In the genomic region with DNA sequence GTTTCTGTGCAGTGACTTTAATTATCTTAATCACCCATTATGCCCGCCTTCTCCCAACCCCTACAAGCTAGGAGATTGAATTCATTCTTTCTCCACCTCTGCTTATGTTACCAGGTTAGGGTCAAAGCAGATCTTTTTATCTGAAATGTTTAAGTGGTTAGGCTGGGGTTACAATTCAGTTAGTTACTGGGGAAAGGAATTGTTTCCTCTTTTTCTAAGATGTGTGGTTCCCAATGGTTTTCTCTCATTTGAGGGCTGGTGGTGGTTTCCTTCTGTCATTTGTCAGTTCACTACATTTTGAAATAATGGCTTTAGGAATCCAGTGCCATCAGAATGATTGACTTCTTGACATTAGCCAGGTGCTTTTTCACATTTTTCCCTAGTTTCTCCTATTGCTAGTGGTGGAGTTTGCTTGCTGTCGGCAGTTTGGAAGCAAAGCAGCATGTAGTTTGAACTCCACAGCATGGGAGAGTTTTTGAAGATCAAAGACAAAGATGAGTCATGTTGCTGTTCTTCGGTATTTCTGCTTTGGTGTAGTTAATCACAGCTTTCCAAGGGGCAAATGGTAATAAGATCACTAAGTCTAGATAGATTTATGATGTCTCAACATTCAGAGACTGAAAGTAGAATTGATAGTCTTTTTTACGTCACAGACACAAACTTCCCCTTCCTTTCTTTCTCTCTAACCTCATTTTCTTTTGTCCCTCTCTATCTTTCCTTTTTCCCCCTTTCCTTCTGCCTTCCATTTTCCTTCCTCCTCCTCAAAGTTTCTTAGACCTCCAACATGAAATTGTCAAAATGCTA, we compare ENCODE assay signal across 1 cellular context.
TF ChIP-seq lines count a peak whose summit lies in the region.

No MANE protein-coding gene starts in this region.

TF ChIP-seq in GM12878, 131 proteins besides CTCF, POLR2A, EP300 and RAD21 (continued from another document):
- TF ChIP-seq, protein P1, sequence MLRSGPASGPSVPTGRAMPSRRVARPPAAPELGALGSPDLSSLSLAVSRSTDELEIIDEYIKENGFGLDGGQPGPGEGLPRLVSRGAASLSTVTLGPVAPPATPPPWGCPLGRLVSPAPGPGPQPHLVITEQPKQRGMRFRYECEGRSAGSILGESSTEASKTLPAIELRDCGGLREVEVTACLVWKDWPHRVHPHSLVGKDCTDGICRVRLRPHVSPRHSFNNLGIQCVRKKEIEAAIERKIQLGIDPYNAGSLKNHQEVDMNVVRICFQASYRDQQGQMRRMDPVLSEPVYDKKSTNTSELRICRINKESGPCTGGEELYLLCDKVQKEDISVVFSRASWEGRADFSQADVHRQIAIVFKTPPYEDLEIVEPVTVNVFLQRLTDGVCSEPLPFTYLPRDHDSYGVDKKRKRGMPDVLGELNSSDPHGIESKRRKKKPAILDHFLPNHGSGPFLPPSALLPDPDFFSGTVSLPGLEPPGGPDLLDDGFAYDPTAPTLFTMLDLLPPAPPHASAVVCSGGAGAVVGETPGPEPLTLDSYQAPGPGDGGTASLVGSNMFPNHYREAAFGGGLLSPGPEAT (IDR thresholded peaks at IDR 0.05; ENCODE audit: low read depth): peak; percentile 52; the same call in 1 of the 2 replicates
- no peak for TF ChIP-seq SIX5 (IDR thresholded peaks at IDR 0.05; ENCODE audit: low read depth, low read length, severe bottlenecking)
- TF ChIP-seq, protein P2, sequence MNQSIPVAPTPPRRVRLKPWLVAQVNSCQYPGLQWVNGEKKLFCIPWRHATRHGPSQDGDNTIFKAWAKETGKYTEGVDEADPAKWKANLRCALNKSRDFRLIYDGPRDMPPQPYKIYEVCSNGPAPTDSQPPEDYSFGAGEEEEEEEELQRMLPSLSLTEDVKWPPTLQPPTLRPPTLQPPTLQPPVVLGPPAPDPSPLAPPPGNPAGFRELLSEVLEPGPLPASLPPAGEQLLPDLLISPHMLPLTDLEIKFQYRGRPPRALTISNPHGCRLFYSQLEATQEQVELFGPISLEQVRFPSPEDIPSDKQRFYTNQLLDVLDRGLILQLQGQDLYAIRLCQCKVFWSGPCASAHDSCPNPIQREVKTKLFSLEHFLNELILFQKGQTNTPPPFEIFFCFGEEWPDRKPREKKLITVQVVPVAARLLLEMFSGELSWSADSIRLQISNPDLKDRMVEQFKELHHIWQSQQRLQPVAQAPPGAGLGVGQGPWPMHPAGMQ (IDR thresholded peaks at IDR 0.05; ENCODE audit: borderline replicate concordance): no peak
- no peak for TF ChIP-seq YBX1 (IDR thresholded peaks at IDR 0.05)
- TF ChIP-seq IKZF1 (conservative IDR thresholded peaks at IDR 0.05): peak; percentile 55
- TF ChIP-seq POLR2AphosphoS2 (IDR thresholded peaks at IDR 0.05; ENCODE audit: low read depth, low read length): no peak
- no peak for TF ChIP-seq SUZ12 (IDR thresholded peaks at IDR 0.05; ENCODE audit: unreplicated experiment)
- peak; percentile 76 to 84; a peak in 3 of 4 replicates for TF ChIP-seq IKZF2 (IDR thresholded peaks at IDR 0.05)
- TF ChIP-seq ATF7 (IDR thresholded peaks at IDR 0.05; ENCODE audit: low read depth): peak; percentile 26; the same call in 1 of the 2 replicates
- TF ChIP-seq, protein P3, sequence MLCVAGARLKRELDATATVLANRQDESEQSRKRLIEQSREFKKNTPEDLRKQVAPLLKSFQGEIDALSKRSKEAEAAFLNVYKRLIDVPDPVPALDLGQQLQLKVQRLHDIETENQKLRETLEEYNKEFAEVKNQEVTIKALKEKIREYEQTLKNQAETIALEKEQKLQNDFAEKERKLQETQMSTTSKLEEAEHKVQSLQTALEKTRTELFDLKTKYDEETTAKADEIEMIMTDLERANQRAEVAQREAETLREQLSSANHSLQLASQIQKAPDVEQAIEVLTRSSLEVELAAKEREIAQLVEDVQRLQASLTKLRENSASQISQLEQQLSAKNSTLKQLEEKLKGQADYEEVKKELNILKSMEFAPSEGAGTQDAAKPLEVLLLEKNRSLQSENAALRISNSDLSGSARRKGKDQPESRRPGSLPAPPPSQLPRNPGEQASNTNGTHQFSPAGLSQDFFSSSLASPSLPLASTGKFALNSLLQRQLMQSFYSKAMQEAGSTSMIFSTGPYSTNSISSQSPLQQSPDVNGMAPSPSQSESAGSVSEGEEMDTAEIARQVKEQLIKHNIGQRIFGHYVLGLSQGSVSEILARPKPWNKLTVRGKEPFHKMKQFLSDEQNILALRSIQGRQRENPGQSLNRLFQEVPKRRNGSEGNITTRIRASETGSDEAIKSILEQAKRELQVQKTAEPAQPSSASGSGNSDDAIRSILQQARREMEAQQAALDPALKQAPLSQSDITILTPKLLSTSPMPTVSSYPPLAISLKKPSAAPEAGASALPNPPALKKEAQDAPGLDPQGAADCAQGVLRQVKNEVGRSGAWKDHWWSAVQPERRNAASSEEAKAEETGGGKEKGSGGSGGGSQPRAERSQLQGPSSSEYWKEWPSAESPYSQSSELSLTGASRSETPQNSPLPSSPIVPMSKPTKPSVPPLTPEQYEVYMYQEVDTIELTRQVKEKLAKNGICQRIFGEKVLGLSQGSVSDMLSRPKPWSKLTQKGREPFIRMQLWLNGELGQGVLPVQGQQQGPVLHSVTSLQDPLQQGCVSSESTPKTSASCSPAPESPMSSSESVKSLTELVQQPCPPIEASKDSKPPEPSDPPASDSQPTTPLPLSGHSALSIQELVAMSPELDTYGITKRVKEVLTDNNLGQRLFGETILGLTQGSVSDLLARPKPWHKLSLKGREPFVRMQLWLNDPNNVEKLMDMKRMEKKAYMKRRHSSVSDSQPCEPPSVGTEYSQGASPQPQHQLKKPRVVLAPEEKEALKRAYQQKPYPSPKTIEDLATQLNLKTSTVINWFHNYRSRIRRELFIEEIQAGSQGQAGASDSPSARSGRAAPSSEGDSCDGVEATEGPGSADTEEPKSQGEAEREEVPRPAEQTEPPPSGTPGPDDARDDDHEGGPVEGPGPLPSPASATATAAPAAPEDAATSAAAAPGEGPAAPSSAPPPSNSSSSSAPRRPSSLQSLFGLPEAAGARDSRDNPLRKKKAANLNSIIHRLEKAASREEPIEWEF (IDR thresholded peaks at IDR 0.05; ENCODE audit: insufficient replicate concordance, low read depth, low read length): peak; percentile 41
- TF ChIP-seq ZNF622 (IDR thresholded peaks at IDR 0.05): no peak
- peak; percentile 25; the same call in 1 of the 2 replicates for TF ChIP-seq CREM (IDR thresholded peaks at IDR 0.05; ENCODE audit: low read depth)
- no peak for TF ChIP-seq ZNF24 (IDR thresholded peaks at IDR 0.05)
- TF ChIP-seq CHD4 (IDR thresholded peaks at IDR 0.05): no peak
- peak; percentile 91 for TF ChIP-seq TCF7 (IDR thresholded peaks at IDR 0.05; ENCODE audit: borderline replicate concordance)
- no peak for TF ChIP-seq NFXL1 (IDR thresholded peaks at IDR 0.05; ENCODE audit: borderline replicate concordance)
- peak; percentile 47 for TF ChIP-seq JUNB (IDR thresholded peaks at IDR 0.05)
- TF ChIP-seq MTA2 (IDR thresholded peaks at IDR 0.05; ENCODE audit: low read depth): peak; percentile 63
- TF ChIP-seq HDGF (IDR thresholded peaks at IDR 0.05): 0 out of 2 replicates have a peak, but pooled peaks have one; percentile 57
- TF ChIP-seq CREB1 (IDR thresholded peaks at IDR 0.05; ENCODE audit: low read depth): peak; percentile 76; the same call in 1 of the 2 replicates
- 0 out of 2 replicates have a peak, but pooled peaks have one; percentile 31 for TF ChIP-seq EED (IDR thresholded peaks at IDR 0.05; ENCODE audit: low read depth)
- no peak for TF ChIP-seq IRF4 (IDR thresholded peaks at IDR 0.05; ENCODE audit: low read depth, low read length)
- no peak for TF ChIP-seq CHD1 (IDR thresholded peaks at IDR 0.05; ENCODE audit: low read depth, low read length)
- no peak for TF ChIP-seq NFIC (IDR thresholded peaks at IDR 0.05; ENCODE audit: low read depth, low read length)
- 0 out of 2 replicates have a peak, but pooled peaks have one; percentile 31 for TF ChIP-seq DPF2 (IDR thresholded peaks at IDR 0.05)
- TF ChIP-seq, protein P4, sequence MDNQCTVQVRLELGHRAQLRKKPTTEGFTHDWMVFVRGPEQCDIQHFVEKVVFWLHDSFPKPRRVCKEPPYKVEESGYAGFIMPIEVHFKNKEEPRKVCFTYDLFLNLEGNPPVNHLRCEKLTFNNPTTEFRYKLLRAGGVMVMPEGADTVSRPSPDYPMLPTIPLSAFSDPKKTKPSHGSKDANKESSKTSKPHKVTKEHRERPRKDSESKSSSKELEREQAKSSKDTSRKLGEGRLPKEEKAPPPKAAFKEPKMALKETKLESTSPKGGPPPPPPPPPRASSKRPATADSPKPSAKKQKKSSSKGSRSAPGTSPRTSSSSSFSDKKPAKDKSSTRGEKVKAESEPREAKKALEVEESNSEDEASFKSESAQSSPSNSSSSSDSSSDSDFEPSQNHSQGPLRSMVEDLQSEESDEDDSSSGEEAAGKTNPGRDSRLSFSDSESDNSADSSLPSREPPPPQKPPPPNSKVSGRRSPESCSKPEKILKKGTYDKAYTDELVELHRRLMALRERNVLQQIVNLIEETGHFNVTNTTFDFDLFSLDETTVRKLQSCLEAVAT (IDR thresholded peaks at IDR 0.05): peak; percentile 96
- no peak for TF ChIP-seq SP1 (IDR thresholded peaks at IDR 0.05; ENCODE audit: low read depth, low read length)
- TF ChIP-seq SMC3 (IDR thresholded peaks at IDR 0.05; ENCODE audit: borderline replicate concordance, low read length): no peak
- TF ChIP-seq SUPT20H (IDR thresholded peaks at IDR 0.05; ENCODE audit: borderline replicate concordance, control insufficient read depth, low read depth, low read length): no peak
- TF ChIP-seq, protein P5, sequence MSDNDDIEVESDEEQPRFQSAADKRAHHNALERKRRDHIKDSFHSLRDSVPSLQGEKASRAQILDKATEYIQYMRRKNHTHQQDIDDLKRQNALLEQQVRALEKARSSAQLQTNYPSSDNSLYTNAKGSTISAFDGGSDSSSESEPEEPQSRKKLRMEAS (IDR thresholded peaks at IDR 0.05; ENCODE audit: low read depth, low read length): no peak
- TF ChIP-seq, protein P6, sequence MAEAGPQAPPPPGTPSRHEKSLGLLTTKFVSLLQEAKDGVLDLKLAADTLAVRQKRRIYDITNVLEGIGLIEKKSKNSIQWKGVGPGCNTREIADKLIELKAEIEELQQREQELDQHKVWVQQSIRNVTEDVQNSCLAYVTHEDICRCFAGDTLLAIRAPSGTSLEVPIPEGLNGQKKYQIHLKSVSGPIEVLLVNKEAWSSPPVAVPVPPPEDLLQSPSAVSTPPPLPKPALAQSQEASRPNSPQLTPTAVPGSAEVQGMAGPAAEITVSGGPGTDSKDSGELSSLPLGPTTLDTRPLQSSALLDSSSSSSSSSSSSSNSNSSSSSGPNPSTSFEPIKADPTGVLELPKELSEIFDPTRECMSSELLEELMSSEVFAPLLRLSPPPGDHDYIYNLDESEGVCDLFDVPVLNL (IDR thresholded peaks at IDR 0.05; ENCODE audit: low read depth, low read length): no peak
- TF ChIP-seq, protein P7, sequence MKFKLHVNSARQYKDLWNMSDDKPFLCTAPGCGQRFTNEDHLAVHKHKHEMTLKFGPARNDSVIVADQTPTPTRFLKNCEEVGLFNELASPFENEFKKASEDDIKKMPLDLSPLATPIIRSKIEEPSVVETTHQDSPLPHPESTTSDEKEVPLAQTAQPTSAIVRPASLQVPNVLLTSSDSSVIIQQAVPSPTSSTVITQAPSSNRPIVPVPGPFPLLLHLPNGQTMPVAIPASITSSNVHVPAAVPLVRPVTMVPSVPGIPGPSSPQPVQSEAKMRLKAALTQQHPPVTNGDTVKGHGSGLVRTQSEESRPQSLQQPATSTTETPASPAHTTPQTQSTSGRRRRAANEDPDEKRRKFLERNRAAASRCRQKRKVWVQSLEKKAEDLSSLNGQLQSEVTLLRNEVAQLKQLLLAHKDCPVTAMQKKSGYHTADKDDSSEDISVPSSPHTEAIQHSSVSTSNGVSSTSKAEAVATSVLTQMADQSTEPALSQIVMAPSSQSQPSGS (IDR thresholded peaks at IDR 0.05; ENCODE audit: low read length): peak; percentile 19; the same call in 1 of the 2 replicates
